Comparison of ENCODE assay signal across 26 cellular contexts in genomic region chr14:74960702-74961101, GRCh38. TPM values are rescaled to one million over a fixed set of nuclear protein-coding genes. Genes with fewer than 3 reads are reported as not detected.
"Had no signal": no experiment of that assay in that cellular context is flagged by ENCODE, and none has a peak within 500 bp of the region (broad histone marks: within the 10 kb centered on the region; RNA-seq: fewer than 3 reads in every experiment).

No MANE protein-coding gene starts in this region.

- H3K27ac Mint-ChIP-seq: mesothelial cell of epicardium; natural killer cell; nephron progenitor cell; progenitor cell of endocrine pancreas; stimulated activated effector memory CD8-positive, alpha-beta T cell treated with anti-CD3 and anti-CD28 coated beads, Interleukin-12 subunit alpha, Interleukin-12 subunit beta, amount 100 ng/mL, for 72 hours; stimulated activated naive CD8-positive, alpha-beta T cell treated with anti-CD3 and anti-CD28 coated beads, Interleukin-15, Interleukin-2, amounts not matched to agents 100 ng/mL and 50 ng/mL, for 24 hours had no signal

- H3K4me3 Mint-ChIP-seq: mesothelial cell of epicardium; natural killer cell; nephron progenitor cell; stimulated activated effector memory CD8-positive, alpha-beta T cell treated with anti-CD3 and anti-CD28 coated beads, Interleukin-12 subunit alpha, Interleukin-12 subunit beta, amount 100 ng/mL, for 72 hours; stimulated activated naive CD8-positive, alpha-beta T cell treated with anti-CD3 and anti-CD28 coated beads, Interleukin-15, Interleukin-2, amounts not matched to agents 100 ng/mL and 50 ng/mL, for 24 hours had no signal

- H3K27me3 ChIP-seq: hepatocyte, sigmoid colon, suprapubic skin, tibial artery, upper lobe of right lung had no signal

- H3K9me3 Mint-ChIP-seq: mesothelial cell of epicardium; naive B cell; natural killer cell; nephron progenitor cell; stimulated activated effector memory CD8-positive, alpha-beta T cell treated with anti-CD3 and anti-CD28 coated beads, Interleukin-12 subunit alpha, Interleukin-12 subunit beta, amount 100 ng/mL, for 72 hours; stimulated activated naive CD8-positive, alpha-beta T cell treated with anti-CD3 and anti-CD28 coated beads, Interleukin-15, Interleukin-2, amounts not matched to agents 100 ng/mL and 50 ng/mL, for 24 hours had no signal

- H3K36me3 Mint-ChIP-seq: mesothelial cell of epicardium; naive B cell; natural killer cell; stimulated activated effector memory CD8-positive, alpha-beta T cell treated with anti-CD3 and anti-CD28 coated beads, Interleukin-12 subunit alpha, Interleukin-12 subunit beta, amount 100 ng/mL, for 72 hours had no signal

- H3K4me1 ChIP-seq: upper lobe of right lung had no signal

- H3K9me3 ChIP-seq: heart right ventricle, left ventricle myocardium inferior, sigmoid colon, spleen, suprapubic skin, thoracic aorta, tibial artery, upper lobe of right lung had no signal

- H3K36me3 ChIP-seq: heart right ventricle, left ventricle myocardium inferior, sigmoid colon, spleen, suprapubic skin, thoracic aorta, tibial artery, upper lobe of right lung had no signal

- H3K4me3 ChIP-seq: heart right ventricle, hepatocyte, left ventricle myocardium inferior, lung, sigmoid colon, spleen, suprapubic skin, thoracic aorta, tibial artery, upper lobe of right lung had no signal

- DNase-seq: heart right ventricle; islet precursor cell; left ventricle myocardium inferior; mesendoderm; naive B cell; natural killer cell; nephron progenitor cell; sigmoid colon; small intestine; spleen; stimulated activated CD4-positive, alpha-beta T cell treated with anti-CD3 and anti-CD28 coated beads, Interleukin-4, amount 100 ng/mL, for 24 hours; stimulated activated naive CD4-positive, alpha-beta T cell; tibial artery; trophoblast cell; upper lobe of right lung had no signal

- H3K27ac ChIP-seq: heart right ventricle, hepatocyte, left ventricle myocardium inferior, parathyroid adenoma, sigmoid colon, spleen, suprapubic skin, thoracic aorta, tibial artery, upper lobe of right lung had no signal

- ATAC-seq: heart right ventricle; natural killer cell; right cardiac atrium; stimulated activated effector memory CD8-positive, alpha-beta T cell treated with anti-CD3 and anti-CD28 coated beads, Interleukin-12 subunit alpha, Interleukin-12 subunit beta, amount 100 ng/mL, for 72 hours; upper lobe of right lung had no signal

RNA-seq across cellular contexts. Expression of gene PGF, which starts 5.3 kb away (rescaled TPM):
- total RNA-seq: mononuclear cell had no signal
